ENCODE assay signal across 26 cellular contexts in the genomic region with DNA sequence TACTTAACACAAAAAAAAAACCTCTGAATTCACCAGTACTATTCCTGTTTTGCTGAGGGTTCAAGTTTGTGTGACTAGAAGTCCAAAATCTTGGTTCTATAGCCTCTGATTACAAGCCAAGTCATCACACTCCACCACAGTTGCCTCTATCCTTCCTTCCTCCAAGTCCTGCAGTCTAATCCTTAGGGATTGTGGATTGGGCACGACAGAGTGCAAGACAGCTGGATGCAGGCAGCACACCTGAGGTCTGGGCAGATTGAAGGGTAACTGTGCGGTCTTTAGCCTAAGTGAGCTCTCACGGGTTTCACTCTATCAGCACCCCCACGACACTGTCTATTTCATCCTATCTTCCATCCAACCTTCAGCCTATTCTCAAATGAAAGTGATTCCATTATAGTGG.
"Had no signal": no experiment of that assay in that cellular context is flagged by ENCODE, and none has a peak within 500 bp of the region (broad histone marks: within the 10 kb centered on the region; RNA-seq: fewer than 3 reads in every experiment).

No MANE protein-coding gene starts in this region.

- ATAC-seq: HepG2, Panc1, PC-3, T-cell had no signal

- FAIRE-seq: HepG2 had no signal

- H3K4me3 ChIP-seq: MG63 had no signal

- H3K4me2 ChIP-seq: SK-N-SH had no signal

- H3K27ac ChIP-seq: RWPE1 had no signal

- DNase-seq: IMR-90; Karpas-422; KG1; MG63; NCI-H1092; NCI-H1105 treated with DMSO at 0.1 percent for 48 hours; NCI-H1417 treated with DMSO at 0.1 percent for 48 hours; NCI-H146; NCI-H1694 treated with DMSO at 0.1 percent for 48 hours; NCI-H1930; NCI-H2081; NCI-H2107; NCI-H345; NCI-H446 treated with DMSO at 0.1 percent for 48 hours; NCI-H510A treated with DMSO at 0.1 percent for 48 hours; NCI-H526; NCI-H748 treated with DMSO at 0.1 percent for 48 hours; NK-92 treated with Interleukin-12 subunit alpha and Interleukin-12 subunit beta, amount 100 ng/mL, for 24 hours; PC-3; SHP77; SK-N-SH; SW 1271; T-cell had no signal

- H3K36me3 ChIP-seq: MG63 had no signal

- H3K9me3 ChIP-seq: MG63, SK-N-SH had no signal

- H3K9ac ChIP-seq: SK-N-SH had no signal

- H3K27me3 ChIP-seq: MG63 had no signal
